Comparison of ENCODE assay signal across 8 cellular contexts in the genomic region with DNA sequence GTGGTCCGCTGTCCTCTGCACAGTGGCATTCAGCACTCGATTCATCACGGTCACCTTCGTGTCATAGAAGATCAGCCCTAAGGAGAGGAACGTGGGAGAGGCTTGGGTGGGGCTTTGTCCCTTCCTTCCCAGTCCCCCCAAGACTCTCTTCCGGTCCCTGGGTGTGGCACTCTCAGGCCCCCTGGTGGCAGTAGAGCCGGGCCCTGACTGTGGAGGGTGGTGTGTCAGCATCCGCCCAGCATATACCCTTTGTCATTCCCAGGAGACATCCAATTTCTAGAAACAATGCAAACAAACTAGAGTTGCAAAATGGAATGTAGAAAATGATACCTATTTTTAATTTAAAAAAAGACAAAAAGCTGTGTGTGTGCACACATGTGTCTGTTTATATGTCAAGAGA. TPM values are rescaled to one million over a fixed set of nuclear protein-coding genes. Genes with fewer than 3 reads are reported as not detected.
A peak's percentile ranks its signal among the peaks of the same experiment; 100 is the strongest.
DNase-seq lines count a peak whose midpoint lies in the region; ATAC-seq and TF ChIP-seq lines count a peak whose summit lies in the region.

No MANE protein-coding gene starts in this region.

- peaks cover 24% of the 10 kb centered on the region for H3K36me3 Mint-ChIP-seq in central memory CD8-positive, alpha-beta T cell (ENCODE audit: insufficient read depth)

- peaks cover 8% of the 10 kb centered on the region for H3K4me1 Mint-ChIP-seq in central memory CD8-positive, alpha-beta T cell

- intact Hi-C loops in psoas muscle (cut with DNase I): no loop called here

- no peak overlapping the region for H3K4me3 Mint-ChIP-seq in central memory CD8-positive, alpha-beta T cell

- WGBS in psoas muscle, 3 donors: 65 to 73% (median 67%) methylated on average over 8 of the region's 8 CpGs

- CTCF ChIA-PET in RWPE1 (lab: Yijun Ruan, JAX): interaction anchor here (0.6 kb wide), 1 partner anchor 17 kb away, joined by 4 read pairs; no protein-coding TSS in a partner anchor

- peaks cover 0 to 95% of the 10 kb centered on the region in 2 donors for H3K36me3 ChIP-seq in psoas muscle (ENCODE audit: insufficient read depth in 1 of 2, low read depth in 1 of 2)

- no peaks in the 10 kb centered on the region for H3K4me1 ChIP-seq in psoas muscle

- no peaks in the 10 kb centered on the region for H3K9me3 Mint-ChIP-seq in central memory CD8-positive, alpha-beta T cell

- POLR2A ChIA-PET in RWPE1 (lab: Yijun Ruan, JAX; ENCODE audit: low non-redundant PET): no interaction called here

- H3K9me3 ChIP-seq in psoas muscle: no peaks in the 10 kb centered on the region

- no peak overlapping the region for H3K4me3 ChIP-seq in psoas muscle

- H3K27ac ChIP-seq in RWPE1 (peak overlapping the region; percentile 41), psoas muscle (no peak overlapping the region)

- TF ChIP-seq CTCF in RWPE1 (conservative IDR thresholded peaks at IDR 0.05; ENCODE audit: low read depth) (peak; percentile 38; the same call in 1 of the 2 replicates), psoas muscle (IDR thresholded peaks at IDR 0.05) (peak; percentile 21)

- no peak for ATAC-seq in central memory CD8-positive, alpha-beta T cell (replicated peaks; ENCODE audit: extremely low read depth, poor library complexity, severe bottlenecking)
- ATAC-seq in psoas muscle (peak in 1 of 4 donors; percentile 37), GM18498 (IDR thresholded peaks at IDR 0.05; ENCODE audit: unreplicated experiment) (no peak)

- no peaks in the 10 kb centered on the region for H3K27me3 Mint-ChIP-seq in central memory CD8-positive, alpha-beta T cell

- peak; percentile 17 for DNase-seq in DMS 273 (lab: John Stamatoyannopoulos, UW; ENCODE audit: unreplicated experiment)
- DNase-seq in DMS 273 treated with DMSO at 0.1 percent for 48 hours (lab: John Stamatoyannopoulos, UW): no peak
- DNase-seq in RWPE1 (ENCODE audit: low spot score): peak; percentile 30
- no peak for DNase-seq in central memory CD8-positive, alpha-beta T cell (ENCODE audit: low spot score in 2 of 2)
- DNase-seq in psoas muscle: no peak
- DNase-seq in C1 segment of cervical spinal cord (lab: John Stamatoyannopoulos, UW): no peak
- no peak for DNase-seq in NCI-H1048 (lab: John Stamatoyannopoulos, UW)

- H3K27ac Mint-ChIP-seq in central memory CD8-positive, alpha-beta T cell (ENCODE audit: low read depth): peak overlapping the region; percentile 83

- no peaks in the 10 kb centered on the region for H3K27me3 ChIP-seq in psoas muscle (ENCODE audit: insufficient read depth in 3 of 3, low read length in 2 of 3)

RNA-seq across cellular contexts. Expression of gene TRAFD1, which starts 45.0 kb away (rescaled TPM):
- total RNA-seq in psoas muscle: 10 to 100 TPM; 10.1 to 21.0 (median 18.0) TPM
- polyA plus RNA-seq in psoas muscle: 10 to 100 TPM in 1 of 3 donors, 1 to 10 TPM in 2; 5.0 to 20.4 (median 9.3) TPM

Comparison
In these comparisons a context has a peak if more than half of its experiments do, and no peak if none do; other contexts are left out.
1. DNase-seq: peak in DMS 273 (single experiment) and RWPE1 (single experiment); none in DMS 273 treated with DMSO at 0.1 percent for 48 hours (single experiment), central memory CD8-positive, alpha-beta T cell (0 of 2), psoas muscle (0 of 2), C1 segment of cervical spinal cord (0 of 14) and NCI-H1048 (single experiment).